21 cellular contexts compared by ENCODE assay signal in the genomic region with DNA sequence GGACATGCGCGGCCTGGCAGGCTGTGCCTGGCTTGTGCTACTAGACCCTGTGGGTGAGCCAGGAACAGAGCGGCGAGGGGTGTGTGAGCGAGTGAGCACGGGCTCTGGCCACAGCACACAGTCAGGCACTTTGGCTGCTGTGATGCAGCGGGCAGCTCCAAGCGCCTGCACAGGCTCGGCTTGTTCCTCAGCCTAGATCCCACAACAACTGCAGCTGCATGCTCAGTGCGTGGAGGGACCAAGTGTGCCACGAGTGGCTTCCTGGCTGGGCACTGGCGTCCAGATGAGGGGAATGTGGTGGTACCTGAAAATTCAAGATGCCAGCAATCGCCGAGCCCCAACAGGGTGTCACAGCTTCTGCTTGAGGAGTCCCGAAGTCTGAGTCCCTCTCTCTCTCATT.
"Had no signal": no experiment of that assay in that cellular context is flagged by ENCODE, and none has a peak within 500 bp of the region (broad histone marks: within the 10 kb centered on the region; RNA-seq: fewer than 3 reads in every experiment).

No MANE protein-coding gene starts in this region.

- H3K27ac ChIP-seq: Peyer's patch had no signal

- H3K27me3 ChIP-seq: Peyer's patch had no signal

- DNase-seq: activated CD4-positive, alpha-beta T cell treated with anti-CD3 and anti-CD28 coated beads for 48 hours; activated CD4-positive, alpha-beta T cell treated with anti-CD3 and anti-CD28 coated beads, Interleukin-2, amount 50 U/mL, for 4 hours; activated CD4-positive, CD25-positive, alpha-beta regulatory T cell treated with anti-CD3 and anti-CD28 coated beads, Interleukin-2, amount 50 U/mL, for 72 hours; activated CD8-positive, alpha-beta memory T cell treated with anti-CD3 and anti-CD28 coated beads, Interleukin-2, amount 10 ng/mL, durations not matched to agents 7 days and 5 days; activated effector memory CD4-positive, alpha-beta T cell treated with anti-CD3 and anti-CD28 coated beads, Interleukin-2, amount 50 U/mL, for 16 hours; activated naive CD4-positive, alpha-beta T cell treated with anti-CD3 and anti-CD28 coated beads, Interleukin-2, amount 10 ng/mL, durations not matched to agents 7 days and 5 days; activated naive CD8-positive, alpha-beta T cell treated with anti-CD3 and anti-CD28 coated beads for 36 hours; activated T-cell treated with anti-CD3 and anti-CD28 coated beads, Interleukin-2, amount 50 U/mL, for 4 hours; Kasumi-1; KBM-7; NCI-H1105 treated with DMSO at 0.1 percent for 48 hours; NCI-H1436 treated with DMSO at 0.1 percent for 48 hours; NCI-H187; NCI-H2081; NCI-H510A treated with DMSO at 0.1 percent for 48 hours; NCI-H69; Peyer's patch; SIG-M5; T-helper 17 cell; T-helper 9 cell had no signal

- H3K4me3 Mint-ChIP-seq: activated CD8-positive, alpha-beta memory T cell treated with anti-CD3 and anti-CD28 coated beads, Interleukin-2, amount 10 ng/mL, durations not matched to agents 7 days and 5 days; activated naive CD4-positive, alpha-beta T cell treated with anti-CD3 and anti-CD28 coated beads, Interleukin-2, amount 10 ng/mL, durations not matched to agents 7 days and 5 days; activated naive CD8-positive, alpha-beta T cell treated with anti-CD3 and anti-CD28 coated beads for 36 hours; activated T-cell treated with anti-CD3 and anti-CD28 coated beads, Interleukin-2, amount 50 U/mL, for 4 hours; T-helper 17 cell; WTC11 had no signal

- ATAC-seq: activated CD8-positive, alpha-beta memory T cell treated with anti-CD3 and anti-CD28 coated beads, Interleukin-2, amount 10 ng/mL, durations not matched to agents 7 days and 5 days; activated T-cell treated with anti-CD3 and anti-CD28 coated beads, Interleukin-2, amount 50 U/mL, for 4 hours; T-helper 17 cell; WTC11 had no signal

- H3K9me3 Mint-ChIP-seq: activated naive CD8-positive, alpha-beta T cell treated with anti-CD3 and anti-CD28 coated beads for 36 hours had no signal

- H3K36me3 Mint-ChIP-seq: activated CD8-positive, alpha-beta memory T cell treated with anti-CD3 and anti-CD28 coated beads, Interleukin-2, amount 10 ng/mL, durations not matched to agents 7 days and 5 days; activated naive CD4-positive, alpha-beta T cell treated with anti-CD3 and anti-CD28 coated beads, Interleukin-2, amount 10 ng/mL, durations not matched to agents 7 days and 5 days; activated naive CD8-positive, alpha-beta T cell treated with anti-CD3 and anti-CD28 coated beads for 36 hours had no signal

- H3K4me3 ChIP-seq: Peyer's patch had no signal

- H3K27me3 Mint-ChIP-seq: activated CD8-positive, alpha-beta memory T cell treated with anti-CD3 and anti-CD28 coated beads, Interleukin-2, amount 10 ng/mL, durations not matched to agents 7 days and 5 days; activated naive CD4-positive, alpha-beta T cell treated with anti-CD3 and anti-CD28 coated beads, Interleukin-2, amount 10 ng/mL, durations not matched to agents 7 days and 5 days; activated naive CD8-positive, alpha-beta T cell treated with anti-CD3 and anti-CD28 coated beads for 36 hours; T-helper 17 cell had no signal

- H3K4me1 ChIP-seq: Peyer's patch had no signal

- H3K27ac Mint-ChIP-seq: activated CD8-positive, alpha-beta memory T cell treated with anti-CD3 and anti-CD28 coated beads, Interleukin-2, amount 10 ng/mL, durations not matched to agents 7 days and 5 days; activated naive CD4-positive, alpha-beta T cell treated with anti-CD3 and anti-CD28 coated beads, Interleukin-2, amount 10 ng/mL, durations not matched to agents 7 days and 5 days; activated naive CD8-positive, alpha-beta T cell treated with anti-CD3 and anti-CD28 coated beads for 36 hours; T-helper 17 cell; WTC11 had no signal

- H3K4me1 Mint-ChIP-seq: activated CD8-positive, alpha-beta memory T cell treated with anti-CD3 and anti-CD28 coated beads, Interleukin-2, amount 10 ng/mL, durations not matched to agents 7 days and 5 days; activated naive CD4-positive, alpha-beta T cell treated with anti-CD3 and anti-CD28 coated beads, Interleukin-2, amount 10 ng/mL, durations not matched to agents 7 days and 5 days; activated naive CD8-positive, alpha-beta T cell treated with anti-CD3 and anti-CD28 coated beads for 36 hours; T-helper 17 cell had no signal

- H3K36me3 ChIP-seq: Peyer's patch had no signal

- H3K9me3 ChIP-seq: Peyer's patch had no signal
